ENCODE assay signal across 1 cellular context in the genomic region with DNA sequence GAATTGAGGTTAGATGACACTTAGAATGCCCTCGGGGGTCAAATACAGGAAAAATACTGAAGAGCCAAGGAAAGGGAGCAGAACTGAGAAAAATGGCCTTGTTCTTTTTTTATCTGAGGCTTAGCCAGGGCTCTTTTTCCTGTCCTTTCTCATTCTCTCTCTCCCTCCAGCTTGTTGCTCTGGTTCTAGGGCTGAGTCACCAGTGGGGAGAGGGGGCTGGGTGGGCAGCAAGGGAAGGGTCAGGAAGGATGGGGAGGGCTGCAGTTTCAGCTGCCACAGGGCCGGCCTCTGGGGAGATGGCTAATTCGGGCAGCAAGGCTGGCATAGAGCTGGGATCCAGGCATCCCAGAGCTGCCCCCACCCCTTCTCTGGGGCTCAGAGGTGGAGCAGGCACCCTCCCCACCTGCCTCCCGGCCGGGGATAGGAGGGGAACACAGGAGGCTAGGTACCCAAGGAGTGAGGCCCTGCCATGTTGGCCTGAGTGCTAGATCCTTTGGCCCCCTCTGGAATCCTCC.
TF ChIP-seq lines count a peak whose summit lies in the region.

No MANE protein-coding gene starts in this region.

TF ChIP-seq in SK-N-SH, 30 proteins besides CTCF, POLR2A, EP300 and RAD21 (continued from another document):
- TF ChIP-seq TAF1 (IDR thresholded peaks at IDR 0.05; ENCODE audit: borderline replicate concordance, low read depth, low read length) (peak; percentile 27; the same call in 1 of the 2 replicates), MAX (IDR thresholded peaks at IDR 0.05; ENCODE audit: low read depth) (peak; percentile 61), YY1 (IDR thresholded peaks at IDR 0.05; ENCODE audit: low read depth) (0 out of 2 replicates have a peak, but pooled peaks have one; percentile 25), TCF12 (IDR thresholded peaks at IDR 0.05) (peak; percentile 84), SIN3A (IDR thresholded peaks at IDR 0.05; ENCODE audit: borderline replicate concordance, low read depth, low read length) (peak; percentile 83; the same call in 1 of the 2 replicates), TEAD4 (IDR thresholded peaks at IDR 0.05; ENCODE audit: borderline replicate concordance, insufficient read depth) (0 out of 2 replicates have a peak, but pooled peaks have one; percentile 18), GABPA (IDR thresholded peaks at IDR 0.05; ENCODE audit: low read depth) (no peak), JUND (IDR thresholded peaks at IDR 0.05) (peak; percentile 94), FOSL2 (IDR thresholded peaks at IDR 0.05; ENCODE audit: borderline replicate concordance, low read depth) (peak; percentile 97), NFIC (IDR thresholded peaks at IDR 0.05; ENCODE audit: borderline replicate concordance) (peak; percentile 38; the same call in 1 of the 2 replicates), GATA2 (CRISPR knock-in tag; IDR thresholded peaks at IDR 0.05) (no peak)
- TF ChIP-seq, protein P1, sequence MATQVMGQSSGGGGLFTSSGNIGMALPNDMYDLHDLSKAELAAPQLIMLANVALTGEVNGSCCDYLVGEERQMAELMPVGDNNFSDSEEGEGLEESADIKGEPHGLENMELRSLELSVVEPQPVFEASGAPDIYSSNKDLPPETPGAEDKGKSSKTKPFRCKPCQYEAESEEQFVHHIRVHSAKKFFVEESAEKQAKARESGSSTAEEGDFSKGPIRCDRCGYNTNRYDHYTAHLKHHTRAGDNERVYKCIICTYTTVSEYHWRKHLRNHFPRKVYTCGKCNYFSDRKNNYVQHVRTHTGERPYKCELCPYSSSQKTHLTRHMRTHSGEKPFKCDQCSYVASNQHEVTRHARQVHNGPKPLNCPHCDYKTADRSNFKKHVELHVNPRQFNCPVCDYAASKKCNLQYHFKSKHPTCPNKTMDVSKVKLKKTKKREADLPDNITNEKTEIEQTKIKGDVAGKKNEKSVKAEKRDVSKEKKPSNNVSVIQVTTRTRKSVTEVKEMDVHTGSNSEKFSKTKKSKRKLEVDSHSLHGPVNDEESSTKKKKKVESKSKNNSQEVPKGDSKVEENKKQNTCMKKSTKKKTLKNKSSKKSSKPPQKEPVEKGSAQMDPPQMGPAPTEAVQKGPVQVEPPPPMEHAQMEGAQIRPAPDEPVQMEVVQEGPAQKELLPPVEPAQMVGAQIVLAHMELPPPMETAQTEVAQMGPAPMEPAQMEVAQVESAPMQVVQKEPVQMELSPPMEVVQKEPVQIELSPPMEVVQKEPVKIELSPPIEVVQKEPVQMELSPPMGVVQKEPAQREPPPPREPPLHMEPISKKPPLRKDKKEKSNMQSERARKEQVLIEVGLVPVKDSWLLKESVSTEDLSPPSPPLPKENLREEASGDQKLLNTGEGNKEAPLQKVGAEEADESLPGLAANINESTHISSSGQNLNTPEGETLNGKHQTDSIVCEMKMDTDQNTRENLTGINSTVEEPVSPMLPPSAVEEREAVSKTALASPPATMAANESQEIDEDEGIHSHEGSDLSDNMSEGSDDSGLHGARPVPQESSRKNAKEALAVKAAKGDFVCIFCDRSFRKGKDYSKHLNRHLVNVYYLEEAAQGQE (IDR thresholded peaks at IDR 0.05; ENCODE audit: low read depth, low read length), result peak; percentile 59; the same call in 1 of the 2 replicates
- TF ChIP-seq, protein P2, sequence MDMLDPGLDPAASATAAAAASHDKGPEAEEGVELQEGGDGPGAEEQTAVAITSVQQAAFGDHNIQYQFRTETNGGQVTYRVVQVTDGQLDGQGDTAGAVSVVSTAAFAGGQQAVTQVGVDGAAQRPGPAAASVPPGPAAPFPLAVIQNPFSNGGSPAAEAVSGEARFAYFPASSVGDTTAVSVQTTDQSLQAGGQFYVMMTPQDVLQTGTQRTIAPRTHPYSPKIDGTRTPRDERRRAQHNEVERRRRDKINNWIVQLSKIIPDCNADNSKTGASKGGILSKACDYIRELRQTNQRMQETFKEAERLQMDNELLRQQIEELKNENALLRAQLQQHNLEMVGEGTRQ (IDR thresholded peaks at IDR 0.05; ENCODE audit: borderline replicate concordance, low read depth, low read length), result no peak
